ENCODE assay signal across 16 cellular contexts in the genomic region with DNA sequence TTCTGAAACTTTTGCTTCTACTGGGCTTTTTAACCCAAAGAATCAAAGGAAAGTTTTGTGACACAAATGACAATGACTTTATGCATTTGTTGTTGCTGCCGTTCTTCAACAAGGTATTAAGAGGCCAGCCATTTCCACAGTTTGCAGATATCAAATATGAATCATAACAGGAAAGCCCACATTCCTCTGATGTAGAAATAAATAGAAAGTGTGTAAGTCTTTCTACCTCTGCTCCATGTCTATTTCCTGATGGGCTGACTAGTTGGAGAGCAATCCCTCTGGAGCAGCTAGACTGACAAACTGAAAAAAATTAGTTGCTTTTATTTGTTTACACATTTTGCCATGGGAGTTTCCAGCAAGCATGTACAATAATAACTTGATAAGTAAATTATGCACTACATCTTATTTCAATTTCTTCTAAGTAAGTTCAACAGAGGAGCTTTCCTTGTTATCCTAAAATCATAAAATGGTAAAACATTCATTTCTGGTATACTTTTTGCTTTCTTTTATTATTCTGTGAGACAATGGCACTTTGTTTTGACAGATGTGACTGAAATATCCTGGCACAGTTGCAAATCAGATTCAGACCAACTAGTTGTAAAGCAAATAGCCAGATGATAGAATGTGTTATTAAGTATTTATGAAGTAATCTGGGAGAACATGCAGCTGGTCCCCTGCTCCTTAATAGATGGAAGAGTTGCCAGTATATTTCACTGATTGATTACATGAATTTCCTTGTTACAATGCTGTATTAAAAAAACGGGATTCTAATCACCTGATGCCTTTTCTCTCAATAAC.
DNase-seq lines count a peak whose midpoint lies in the region; ATAC-seq and TF ChIP-seq lines count a peak whose summit lies in the region.
"Had no signal": no experiment of that assay in that cellular context is flagged by ENCODE, and none has a peak within 500 bp of the region (broad histone marks: within the 10 kb centered on the region; RNA-seq: fewer than 3 reads in every experiment).

No MANE protein-coding gene starts in this region.

- no peak for ATAC-seq in GM18861 (IDR thresholded peaks at IDR 0.05; ENCODE audit: unreplicated experiment)
- ATAC-seq: CD8-positive, alpha-beta T cell; left lobe of liver had no signal

- DNase-seq in DMS53 treated with DMSO at 0.1 percent for 48 hours (lab: John Stamatoyannopoulos, UW; ENCODE audit: unreplicated experiment) (peak; percentile 72), LNCaP clone FGC (ENCODE audit: low read depth) (peak; percentile 70), choroid plexus epithelial cell (ENCODE audit: low read depth) (peak; percentile 53), non-pigmented ciliary epithelial cell (ENCODE audit: low read depth) (peak; percentile 49), amygdala (lab: John Stamatoyannopoulos, UW) (no peak)
- DNase-seq in activated CD8-positive, alpha-beta memory T cell treated with anti-CD3 and anti-CD28 coated beads for 24 hours: no peak
- DNase-seq: activated CD4-positive, alpha-beta T cell treated with anti-CD3 and anti-CD28 coated beads, Interleukin-2, amount 10 ng/mL, durations not matched to agents 7 days and 5 days; CD8-positive, alpha-beta T cell; NCI-H1092 treated with DMSO at 0.1 percent for 48 hours; NCI-H510A treated with DMSO at 0.1 percent for 48 hours; small intestine; stomach had no signal

- TF ChIP-seq CTCF in LNCaP clone FGC (IDR thresholded peaks at IDR 0.05; ENCODE audit: control insufficient read depth, extremely low read depth, insufficient read depth): no peak
- TF ChIP-seq CTCF in choroid plexus epithelial cell (conservative IDR thresholded peaks at IDR 0.05; ENCODE audit: low read depth, low read length): no peak

- H3K4me3 ChIP-seq in LNCaP clone FGC (ENCODE audit: low read depth, low read length): no peak overlapping the region
- H3K4me3 ChIP-seq in choroid plexus epithelial cell (ENCODE audit: low read depth, low read length): no peak overlapping the region
- H3K4me3 ChIP-seq: hepatocyte, neural progenitor cell, stomach had no signal

Comparison
In these comparisons a context has a peak if more than half of its experiments do, and no peak if none do; other contexts are left out.
1. DNase-seq: peak in DMS53 treated with DMSO at 0.1 percent for 48 hours (single experiment), LNCaP clone FGC (single experiment), choroid plexus epithelial cell (single experiment) and non-pigmented ciliary epithelial cell (single experiment); none in activated CD8-positive, alpha-beta memory T cell treated with anti-CD3 and anti-CD28 coated beads for 24 hours (single experiment) and amygdala (0 of 56).